ENCODE assay signal across 1 cellular context in the genomic region with DNA sequence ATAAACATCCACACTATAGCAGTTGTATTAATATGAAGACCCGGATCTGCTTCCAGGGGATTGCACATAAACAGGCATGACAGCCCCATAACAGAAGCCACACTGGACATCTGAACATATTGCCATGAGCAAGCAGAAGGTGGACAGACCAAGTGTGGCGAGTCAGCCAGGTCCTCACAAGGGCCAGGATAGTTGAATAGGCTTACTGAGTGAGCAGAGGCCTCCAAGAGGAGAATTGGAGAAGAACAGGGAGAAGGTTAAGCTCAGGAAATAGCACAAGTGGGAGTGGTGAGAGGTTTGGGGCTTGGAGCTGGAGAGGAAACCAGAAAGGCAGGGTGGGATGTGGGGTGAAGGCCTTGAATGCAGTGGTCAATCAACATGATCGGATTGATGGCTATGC.
TF ChIP-seq lines count a peak whose summit lies in the region.

No MANE protein-coding gene starts in this region.

TF ChIP-seq in SK-N-SH treated with all-trans-retinoic acid at 6 μM for 48 hours, 23 proteins besides CTCF, POLR2A, EP300 and RAD21 (continued from another document):
- TF ChIP-seq, protein P1, sequence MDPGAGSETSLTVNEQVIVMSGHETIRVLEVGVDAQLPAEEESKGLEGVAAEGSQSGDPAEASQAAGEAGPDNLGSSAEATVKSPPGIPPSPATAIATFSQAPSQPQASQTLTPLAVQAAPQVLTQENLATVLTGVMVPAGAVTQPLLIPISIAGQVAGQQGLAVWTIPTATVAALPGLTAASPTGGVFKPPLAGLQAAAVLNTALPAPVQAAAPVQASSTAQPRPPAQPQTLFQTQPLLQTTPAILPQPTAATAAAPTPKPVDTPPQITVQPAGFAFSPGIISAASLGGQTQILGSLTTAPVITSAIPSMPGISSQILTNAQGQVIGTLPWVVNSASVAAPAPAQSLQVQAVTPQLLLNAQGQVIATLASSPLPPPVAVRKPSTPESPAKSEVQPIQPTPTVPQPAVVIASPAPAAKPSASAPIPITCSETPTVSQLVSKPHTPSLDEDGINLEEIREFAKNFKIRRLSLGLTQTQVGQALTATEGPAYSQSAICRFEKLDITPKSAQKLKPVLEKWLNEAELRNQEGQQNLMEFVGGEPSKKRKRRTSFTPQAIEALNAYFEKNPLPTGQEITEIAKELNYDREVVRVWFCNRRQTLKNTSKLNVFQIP (CRISPR knock-in tag; IDR thresholded peaks at IDR 0.05; ENCODE audit: borderline replicate concordance, low read depth), result no peak
- no peak for TF ChIP-seq ISL1 (CRISPR knock-in tag; IDR thresholded peaks at IDR 0.05)
- TF ChIP-seq TOX (CRISPR knock-in tag; IDR thresholded peaks at IDR 0.05; ENCODE audit: borderline replicate concordance), result no peak
- no peak for TF ChIP-seq OSR1 (CRISPR knock-in tag; IDR thresholded peaks at IDR 0.05)
- no peak for TF ChIP-seq TCF4 (CRISPR knock-in tag; IDR thresholded peaks at IDR 0.05; ENCODE audit: borderline replicate concordance)
- TF ChIP-seq ESRRG (CRISPR knock-in tag; IDR thresholded peaks at IDR 0.05), result no peak
- TF ChIP-seq ZFP30 (CRISPR knock-in tag; IDR thresholded peaks at IDR 0.05), result no peak
- TF ChIP-seq BACH2 (CRISPR knock-in tag; IDR thresholded peaks at IDR 0.05; ENCODE audit: borderline replicate concordance), result no peak
TF ChIP-seq in SK-N-SH treated with all-trans-retinoic acid at 6 μM for 48 hours: peak in this region for 0.
